9 cellular contexts compared by ENCODE assay signal in the genomic region with DNA sequence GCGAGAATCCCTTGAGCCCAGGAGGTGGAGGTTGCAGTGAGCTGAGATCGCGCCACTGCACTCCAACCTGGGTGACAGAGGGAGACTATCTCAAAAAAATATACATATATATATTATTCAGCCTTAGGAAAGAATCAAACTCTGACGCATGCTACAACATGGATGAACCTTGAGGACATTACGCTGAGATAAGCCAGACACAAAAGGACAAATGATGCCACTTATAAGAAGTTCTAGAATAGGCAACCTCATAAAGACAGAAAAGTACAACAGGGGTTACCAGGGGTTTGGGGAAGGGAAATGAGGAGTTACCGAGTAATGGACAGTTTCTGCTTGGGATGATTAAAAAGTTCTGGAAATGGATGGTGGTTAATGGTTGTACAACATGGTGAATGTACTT. TPM values are rescaled to one million over a fixed set of nuclear protein-coding genes. Genes with fewer than 3 reads are reported as not detected.
DNase-seq lines count a peak whose midpoint lies in the region; ATAC-seq, FAIRE-seq and TF ChIP-seq lines count a peak whose summit lies in the region.
"Had no signal": no experiment of that assay in that cellular context is flagged by ENCODE, and none has a peak within 500 bp of the region (broad histone marks: within the 10 kb centered on the region; RNA-seq: fewer than 3 reads in every experiment).

No MANE protein-coding gene starts in this region.

- H3K27me3 ChIP-seq in cardiac muscle cell (no peaks in the 10 kb centered on the region), mesenchymal stem cell (ENCODE audit: control insufficient read depth in 1 of 2, insufficient read depth in 1 of 2, low read length in 2 of 2) (no peaks in the 10 kb centered on the region)

- no peak overlapping the region for H4K91ac ChIP-seq in mesenchymal stem cell (ENCODE audit: low read length)

- peak overlapping the region; percentile 95 to 99 (median 96) for H3K27ac Mint-ChIP-seq in brain

- H3K4me1 ChIP-seq in cardiac muscle cell (ENCODE audit: low read depth) (peaks cover 6% of the 10 kb centered on the region), mesenchymal stem cell (ENCODE audit: control insufficient read depth, insufficient read depth, low read depth, low read length) (peaks cover 17% of the 10 kb centered on the region), urinary bladder (ENCODE audit: insufficient read depth) (no peaks in the 10 kb centered on the region)

- no peak for ATAC-seq in left ventricle myocardium superior

- DNase-seq in cardiac muscle cell (ENCODE audit: low read depth in 1 of 2, low spot score in 1 of 2) (no peak), left ventricle myocardium superior (no peak), mesenchymal stem cell (no peak), hepatic stellate cell (ENCODE audit: low spot score) (no peak), D721Med (ENCODE audit: insufficient read length, low spot score) (no peak)
- no peak for DNase-seq in activated CD8-positive, alpha-beta memory T cell treated with anti-CD3 and anti-CD28 coated beads, Interleukin-2, amount 50 U/mL, for 48 hours

- H3K36me3 ChIP-seq in cardiac muscle cell (peaks cover 40% of the 10 kb centered on the region), mesenchymal stem cell (ENCODE audit: control insufficient read depth in 1 of 2, insufficient read depth in 2 of 2, low read depth in 1 of 2, low read length in 2 of 2) (peaks cover 19 to 43% of the 10 kb centered on the region in 2 experiments), urinary bladder (ENCODE audit: insufficient read depth) (peaks cover 6% of the 10 kb centered on the region)

- H2BK12ac ChIP-seq in mesenchymal stem cell (ENCODE audit: low read length in 2 of 2): no peak overlapping the region

- peaks cover 37% of the 10 kb centered on the region for H3K36me3 Mint-ChIP-seq in brain

- no peak overlapping the region for H2BK5ac ChIP-seq in mesenchymal stem cell (ENCODE audit: low read depth, low read length, poor library complexity, severe bottlenecking)

- peaks cover 38% of the 10 kb centered on the region for H3K4me1 Mint-ChIP-seq in brain

- WGBS in mesenchymal stem cell: 75% methylated on average over 4 of the region's 6 CpGs
- WGBS in urinary bladder: 52% methylated on average over 6 of the region's 6 CpGs

- peak overlapping the region in 1 of 2 experiments; percentile 61 for H3K4ac ChIP-seq in mesenchymal stem cell (ENCODE audit: low read depth in 1 of 2, low read length in 2 of 2)

- H3K27ac ChIP-seq in cardiac muscle cell: peak overlapping the region; percentile 97
- peak overlapping the region; percentile 76 for H3K27ac ChIP-seq in mesenchymal stem cell (ENCODE audit: low read length, poor library complexity, severe bottlenecking)
- no peak overlapping the region for H3K27ac ChIP-seq in urinary bladder (ENCODE audit: low read depth)

- peaks cover 8% of the 10 kb centered on the region for H3K79me1 ChIP-seq in mesenchymal stem cell (replicated peaks; ENCODE audit: low read length, poor library complexity, severe bottlenecking)

- TF ChIP-seq CTCF in cardiac muscle cell (IDR thresholded peaks at IDR 0.05; ENCODE audit: low read depth, low read length) (no peak), brain (conservative IDR thresholded peaks at IDR 0.05) (no peak), D721Med (IDR thresholded peaks at IDR 0.05; ENCODE audit: insufficient read depth, missing control alignments) (no peak)

- no peaks in the 10 kb centered on the region for H3K9me3 ChIP-seq in cardiac muscle cell (ENCODE audit: low read depth)
- no peaks in the 10 kb centered on the region for H3K9me3 ChIP-seq in mesenchymal stem cell (ENCODE audit: control insufficient read depth, low read length)

- peak overlapping the region; percentile 74 for H3K4me2 ChIP-seq in mesenchymal stem cell (ENCODE audit: low read length, poor library complexity, severe bottlenecking)

- peak overlapping the region; percentile 92 for H3K9ac ChIP-seq in mesenchymal stem cell (ENCODE audit: low read length)

- H3K9me3 Mint-ChIP-seq in brain: peaks cover 0 to 2% (median 0%) of the 10 kb centered on the region in 5 experiments

- peaks cover 8% of the 10 kb centered on the region for H3K27me3 Mint-ChIP-seq in brain

- no peak for FAIRE-seq in D721Med (lab: Jason Lieb, UNC)
- FAIRE-seq: G401.6 had no signal

- H2AFZ ChIP-seq in mesenchymal stem cell (ENCODE audit: low read depth, low read length): no peak overlapping the region

- no peak overlapping the region for H3K14ac ChIP-seq in mesenchymal stem cell (ENCODE audit: low read length in 2 of 2)

- no peak overlapping the region for H2BK15ac ChIP-seq in mesenchymal stem cell (ENCODE audit: low read depth, poor library complexity, severe bottlenecking)

- H3K4me3 Mint-ChIP-seq in brain: peak overlapping the region; percentile 91 to 96 (median 92)

- no peak overlapping the region for H2AK5ac ChIP-seq in mesenchymal stem cell (ENCODE audit: low read length, severe bottlenecking)

- peak overlapping the region in 1 of 2 experiments; percentile 98 for H3K18ac ChIP-seq in mesenchymal stem cell (ENCODE audit: low read depth in 1 of 2, low read length in 2 of 2)

- no peak overlapping the region for H4K8ac ChIP-seq in mesenchymal stem cell (ENCODE audit: low read length)

- H3K23ac ChIP-seq in mesenchymal stem cell (ENCODE audit: low read length in 2 of 2): no peak overlapping the region

- H3K4me3 ChIP-seq in cardiac muscle cell (peak overlapping the region; percentile 71), mesenchymal stem cell (ENCODE audit: insufficient read depth in 1 of 2, low read depth in 1 of 2, low read length in 2 of 2) (peak overlapping the region in 1 of 2 experiments; percentile 98), urinary bladder (ENCODE audit: low read depth, low read length) (peak overlapping the region; percentile 57)

- intact Hi-C loops in left ventricle myocardium superior (cut with micrococcal nuclease): no loop called here

- H2BK120ac ChIP-seq in mesenchymal stem cell (ENCODE audit: low read depth, low read length): no peak overlapping the region

RNA-seq across cellular contexts. Expression of a gene that starts 0.7 kb away (rescaled TPM):
- total RNA-seq in cardiac muscle cell (260 and 584 TPM in 2 replicates), left ventricle myocardium superior (225 TPM), urinary bladder (72.3 TPM)
- polyA plus RNA-seq in cardiac muscle cell (247 and 266 TPM in 2 replicates), brain (ENCODE audit: insufficient read depth, low read depth, low replicate concordance) (56.7 TPM), urinary bladder (99.4 TPM)
- 71.9 TPM for polyA plus RNA-seq in mesenchymal stem cell (2013, experiment 1 of 2)
- 76.5 TPM for polyA plus RNA-seq in mesenchymal stem cell (2013, experiment 2 of 2)

RNA-seq across cellular contexts. Expression of a gene that starts 59.0 kb away (rescaled TPM):
- total RNA-seq in cardiac muscle cell: 15.7 and 17.6 TPM in 2 replicates
- 31.0 and 32.1 TPM in 2 replicates for polyA plus RNA-seq in cardiac muscle cell
- 8.5 TPM for total RNA-seq in left ventricle myocardium superior
- 5.2 TPM for polyA plus RNA-seq in brain (ENCODE audit: insufficient read depth, low read depth, low replicate concordance)
- 5.4 TPM for polyA plus RNA-seq in mesenchymal stem cell (2013, experiment 1 of 2)
- 5.7 TPM for polyA plus RNA-seq in mesenchymal stem cell (2013, experiment 2 of 2)
- total RNA-seq in urinary bladder: 28.2 TPM
- 10.7 TPM for polyA plus RNA-seq in urinary bladder
